In the genomic region with DNA sequence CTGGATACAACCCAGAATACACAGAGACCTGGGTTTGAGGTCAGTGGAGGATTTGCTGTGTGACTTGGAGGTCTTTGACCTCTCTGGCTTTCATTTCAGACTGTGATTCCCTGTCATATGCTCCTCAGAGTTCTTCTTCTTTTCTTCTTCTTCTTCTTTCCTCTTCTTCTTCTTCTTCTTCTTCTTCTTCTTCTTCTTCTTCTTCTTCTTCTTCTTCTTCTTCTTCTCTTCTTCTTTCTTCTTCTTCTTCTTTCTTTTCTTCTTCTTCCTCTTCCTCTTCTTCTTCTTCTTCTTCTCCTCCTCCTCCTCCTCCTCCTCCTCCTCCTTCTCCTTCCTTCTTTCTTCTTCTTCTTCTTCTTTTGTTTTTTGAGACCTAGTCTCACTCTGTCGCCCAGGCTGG, we compare ENCODE assay signal across 2 cellular contexts.
TF ChIP-seq lines count a peak whose summit lies in the region.
"Not testable (repeated sequence)": the region's sequence is repeated elsewhere in the genome, so short reads cannot be mapped to it uniquely, and the experiment has no call there.

No MANE protein-coding gene starts in this region.

TF ChIP-seq in HEK293, 187 proteins besides CTCF, POLR2A, EP300 and RAD21:
- TF ChIP-seq ZNF366 (tag by site-specific recombination; conservative IDR thresholded peaks at IDR 0.05) = peak; percentile 78
- TF ChIP-seq, protein P1, sequence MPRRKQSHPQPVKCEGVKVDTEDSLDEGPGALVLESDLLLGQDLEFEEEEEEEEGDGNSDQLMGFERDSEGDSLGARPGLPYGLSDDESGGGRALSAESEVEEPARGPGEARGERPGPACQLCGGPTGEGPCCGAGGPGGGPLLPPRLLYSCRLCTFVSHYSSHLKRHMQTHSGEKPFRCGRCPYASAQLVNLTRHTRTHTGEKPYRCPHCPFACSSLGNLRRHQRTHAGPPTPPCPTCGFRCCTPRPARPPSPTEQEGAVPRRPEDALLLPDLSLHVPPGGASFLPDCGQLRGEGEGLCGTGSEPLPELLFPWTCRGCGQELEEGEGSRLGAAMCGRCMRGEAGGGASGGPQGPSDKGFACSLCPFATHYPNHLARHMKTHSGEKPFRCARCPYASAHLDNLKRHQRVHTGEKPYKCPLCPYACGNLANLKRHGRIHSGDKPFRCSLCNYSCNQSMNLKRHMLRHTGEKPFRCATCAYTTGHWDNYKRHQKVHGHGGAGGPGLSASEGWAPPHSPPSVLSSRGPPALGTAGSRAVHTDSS (tag by site-specific recombination; IDR thresholded peaks at IDR 0.05) = peak; percentile 92
TF ChIP-seq in HEK293: peak in this region for 2; not testable (repeated sequence) for 185.

TF ChIP-seq in HepG2, 621 proteins besides CTCF, POLR2A, EP300 and RAD21:
- TF ChIP-seq ATF7 (IDR thresholded peaks at IDR 0.05) = 0 out of 2 replicates have a peak, but pooled peaks have one; percentile 10
- not testable (repeated sequence) for TF ChIP-seq ATF7 (CRISPR knock-in tag; IDR thresholded peaks at IDR 0.05)
